ENCODE assay signal across 11 cellular contexts in genomic region chr22:31615481-31615840, GRCh38. TPM values are rescaled to one million over a fixed set of nuclear protein-coding genes. Genes with fewer than 3 reads are reported as not detected.
DNase-seq lines count a peak whose midpoint lies in the region; ATAC-seq and TF ChIP-seq lines count a peak whose summit lies in the region.
"Had no signal": no experiment of that assay in that cellular context is flagged by ENCODE, and none has a peak within 500 bp of the region (broad histone marks: within the 10 kb centered on the region; RNA-seq: fewer than 3 reads in every experiment).

No MANE protein-coding gene starts in this region.

- 90% methylated on average over 4 of the region's 4 CpGs for WGBS in mesenchymal stem cell
- 69 to 82% methylated on average over 2 to 3 of the region's 4 CpGs for WGBS in esophagus squamous epithelium, 2 donors

- H2BK5ac ChIP-seq in mesenchymal stem cell (ENCODE audit: low read depth, low read length, poor library complexity, severe bottlenecking), result no peak overlapping the region

- no peak overlapping the region for H3K4ac ChIP-seq in mesenchymal stem cell (ENCODE audit: low read depth in 1 of 2, low read length in 2 of 2)

- CTCF ChIA-PET in A673 (lab: Charles Lee), result no interaction called here
- CTCF ChIA-PET in CD8-positive, alpha-beta memory T cell (lab: Charles Lee), result interaction anchor here (0.9 kb wide), 1 partner anchor 59 kb away, joined by 4 read pairs; no protein-coding TSS in a partner anchor
- CTCF ChIA-PET in activated CD8-positive, alpha-beta T cell treated with anti-CD3 and anti-CD28 coated beads for 36 hours (lab: Charles Lee), result interaction anchor here (1.2 kb wide), 1 partner anchor 46 kb away, joined by 3 read pairs; no protein-coding TSS in a partner anchor

- H3K27me3 Mint-ChIP-seq in CD8-positive, alpha-beta memory T cell, result peaks cover 0 to 2% of the 10 kb centered on the region in 2 donors
- H3K27me3 Mint-ChIP-seq in activated CD8-positive, alpha-beta T cell treated with anti-CD3 and anti-CD28 coated beads for 36 hours, result no peaks in the 10 kb centered on the region

- peaks cover 9 to 21% (median 14%) of the 10 kb centered on the region in 3 donors for H3K4me1 Mint-ChIP-seq in CD8-positive, alpha-beta memory T cell
- H3K4me1 Mint-ChIP-seq in activated CD8-positive, alpha-beta T cell treated with anti-CD3 and anti-CD28 coated beads for 36 hours (ENCODE audit: low read depth), result peaks cover 29% of the 10 kb centered on the region

- no peak for TF ChIP-seq POLR2A in esophagus squamous epithelium (IDR thresholded peaks at IDR 0.05)

- TF ChIP-seq CTCF in A673 (conservative IDR thresholded peaks at IDR 0.05; ENCODE audit: low read depth, low read length) (no peak), esophagus squamous epithelium (IDR thresholded peaks at IDR 0.05) (no peak)
- no peak for TF ChIP-seq CTCF in activated CD8-positive, alpha-beta T cell treated with anti-CD3 and anti-CD28 coated beads for 36 hours (IDR thresholded peaks at IDR 0.05)

- H3K4me3 Mint-ChIP-seq in CD8-positive, alpha-beta memory T cell, result no peak overlapping the region
- no peak overlapping the region for H3K4me3 Mint-ChIP-seq in activated CD8-positive, alpha-beta T cell treated with anti-CD3 and anti-CD28 coated beads for 36 hours

- peak overlapping the region; percentile 0 to 56 for H3K18ac ChIP-seq in mesenchymal stem cell (ENCODE audit: low read depth in 1 of 2, low read length in 2 of 2)

- no peak overlapping the region for H3K23ac ChIP-seq in mesenchymal stem cell (ENCODE audit: low read length in 2 of 2)

- no peak for ATAC-seq in activated CD8-positive, alpha-beta T cell treated with anti-CD3 and anti-CD28 coated beads for 36 hours
- no peak for ATAC-seq in HG02588 (IDR thresholded peaks at IDR 0.05; ENCODE audit: unreplicated experiment)

- H4K91ac ChIP-seq in mesenchymal stem cell (ENCODE audit: low read length), result peak overlapping the region; percentile 61

- peak overlapping the region; percentile 64 to 93 (median 82) for H3K27ac Mint-ChIP-seq in CD8-positive, alpha-beta memory T cell
- peak overlapping the region; percentile 85 for H3K27ac Mint-ChIP-seq in activated CD8-positive, alpha-beta T cell treated with anti-CD3 and anti-CD28 coated beads for 36 hours

- H3K9ac ChIP-seq in mesenchymal stem cell (ENCODE audit: low read length), result no peak overlapping the region

- H3K27me3 ChIP-seq in A673 (replicated peaks; ENCODE audit: insufficient read depth, low read depth, low read length, poor library complexity) (no peaks in the 10 kb centered on the region), mesenchymal stem cell (ENCODE audit: control insufficient read depth in 1 of 2, insufficient read depth in 1 of 2, low read length in 2 of 2) (no peaks in the 10 kb centered on the region), esophagus squamous epithelium (no peaks in the 10 kb centered on the region)
- H3K27me3 ChIP-seq in CD8-positive, alpha-beta memory T cell (ENCODE audit: insufficient read depth, low read length, poor library complexity, severe bottlenecking), result no peaks in the 10 kb centered on the region

- H3K4me1 ChIP-seq in A673 (ENCODE audit: insufficient read depth, low read length, poor library complexity, severe bottlenecking) (no peaks in the 10 kb centered on the region), mesenchymal stem cell (ENCODE audit: control insufficient read depth, insufficient read depth, low read depth, low read length) (peaks cover 4% of the 10 kb centered on the region), esophagus squamous epithelium (peaks cover 0 to 47% (median 0%) of the 10 kb centered on the region in 3 donors)
- H3K4me1 ChIP-seq in CD8-positive, alpha-beta memory T cell (ENCODE audit: insufficient read depth, low read length), result no peaks in the 10 kb centered on the region

- no peak overlapping the region for H2BK15ac ChIP-seq in mesenchymal stem cell (ENCODE audit: low read depth, poor library complexity, severe bottlenecking)

- H2BK120ac ChIP-seq in mesenchymal stem cell (ENCODE audit: low read depth, low read length), result peak overlapping the region; percentile 40

- no peak overlapping the region for H3K4me2 ChIP-seq in mesenchymal stem cell (ENCODE audit: low read length, poor library complexity, severe bottlenecking)

- peak overlapping the region in 1 of 2 experiments; percentile 18 for H2BK12ac ChIP-seq in mesenchymal stem cell (ENCODE audit: low read length in 2 of 2)

- BruUV-seq in A673 (replicated peaks; lab: Mats Ljungman, UMichigan), result no TSS peak

- intact Hi-C loops in A673 (cut with micrococcal nuclease; ENCODE audit: unreplicated experiment), result no loop called here
- intact Hi-C loops in activated CD8-positive, alpha-beta T cell treated with anti-CD3 and anti-CD28 coated beads for 36 hours (cut with micrococcal nuclease), result no loop called here
- intact Hi-C loops in esophagus squamous epithelium (cut with DNase I), result no loop called here

- H3K36me3 Mint-ChIP-seq in CD8-positive, alpha-beta memory T cell, result peaks cover 3 to 85% (median 6%) of the 10 kb centered on the region in 3 donors
- H3K36me3 Mint-ChIP-seq in activated CD8-positive, alpha-beta T cell treated with anti-CD3 and anti-CD28 coated beads for 36 hours (ENCODE audit: low read depth), result peaks cover 42% of the 10 kb centered on the region

- no peaks in the 10 kb centered on the region for H3K9me3 ChIP-seq in A673 (ENCODE audit: low read depth, low read length, poor library complexity, severe bottlenecking)
- no peaks in the 10 kb centered on the region for H3K9me3 ChIP-seq in CD8-positive, alpha-beta memory T cell (ENCODE audit: low read length)
- no peaks in the 10 kb centered on the region for H3K9me3 ChIP-seq in mesenchymal stem cell (ENCODE audit: control insufficient read depth, low read length)
- no peaks in the 10 kb centered on the region for H3K9me3 ChIP-seq in esophagus squamous epithelium

- H3K9me3 Mint-ChIP-seq in CD8-positive, alpha-beta memory T cell, result no peaks in the 10 kb centered on the region
- no peaks in the 10 kb centered on the region for H3K9me3 Mint-ChIP-seq in activated CD8-positive, alpha-beta T cell treated with anti-CD3 and anti-CD28 coated beads for 36 hours

- no peak overlapping the region for H3K14ac ChIP-seq in mesenchymal stem cell (ENCODE audit: low read length in 2 of 2)

- DNase-seq in A673 (ENCODE audit: low spot score), result no peak
- DNase-seq in CD8-positive, alpha-beta memory T cell, result no peak
- DNase-seq in activated CD8-positive, alpha-beta T cell treated with anti-CD3 and anti-CD28 coated beads for 36 hours, result no peak
- no peak for DNase-seq in mesenchymal stem cell
- no peak for DNase-seq in superior temporal gyrus (ENCODE audit: extremely low spot score)
- DNase-seq in hypothalamus (lab: John Stamatoyannopoulos, UW), result no peak
- no peak for DNase-seq in esophagus squamous epithelium (lab: John Stamatoyannopoulos, UW)
- DNase-seq: retina; stimulated activated CD4-positive, alpha-beta T cell treated with anti-CD3 and anti-CD28 coated beads, Interleukin-4, amount 100 ng/mL, for 4 hours had no signal

- H4K8ac ChIP-seq in mesenchymal stem cell (ENCODE audit: low read length), result no peak overlapping the region

- H3K27ac ChIP-seq in A673 (ENCODE audit: low read depth, low read length, poor library complexity, severe bottlenecking), result peak overlapping the region; percentile 16
- no peak overlapping the region for H3K27ac ChIP-seq in CD8-positive, alpha-beta memory T cell (ENCODE audit: low read depth, low read length)
- H3K27ac ChIP-seq in mesenchymal stem cell (ENCODE audit: low read length, poor library complexity, severe bottlenecking), result no peak overlapping the region
- H3K27ac ChIP-seq in esophagus squamous epithelium, result peak overlapping the region in 1 of 4 donors; percentile 5
- H3K27ac ChIP-seq: SK-N-MC had no signal

- H3K36me3 ChIP-seq in A673 (ENCODE audit: insufficient read depth, low read length, poor library complexity, severe bottlenecking) (peaks cover 15% of the 10 kb centered on the region), mesenchymal stem cell (ENCODE audit: control insufficient read depth in 1 of 2, insufficient read depth in 2 of 2, low read depth in 1 of 2, low read length in 2 of 2) (peaks cover 52 to 85% of the 10 kb centered on the region in 2 experiments), esophagus squamous epithelium (peaks cover 15 to 60% (median 17%) of the 10 kb centered on the region in 3 donors)
- peaks cover 22% of the 10 kb centered on the region for H3K36me3 ChIP-seq in CD8-positive, alpha-beta memory T cell (ENCODE audit: insufficient read depth, low read length)

- peaks cover 11% of the 10 kb centered on the region for H3K79me1 ChIP-seq in mesenchymal stem cell (replicated peaks; ENCODE audit: low read length, poor library complexity, severe bottlenecking)

- POLR2A ChIA-PET in A673 (lab: Charles Lee; ENCODE audit: low non-redundant PET), result no interaction called here
- POLR2A ChIA-PET in CD8-positive, alpha-beta memory T cell (lab: Charles Lee), result no interaction called here
- POLR2A ChIA-PET in activated CD8-positive, alpha-beta T cell treated with anti-CD3 and anti-CD28 coated beads for 36 hours (lab: Charles Lee), result interaction anchor here (0.6 to 2.1 kb wide), 7 partner anchors 9 to 37 kb away, joined by 3 to 9 read pairs (median 5); no protein-coding TSS in a partner anchor

- no peak overlapping the region for H2AK5ac ChIP-seq in mesenchymal stem cell (ENCODE audit: low read length, severe bottlenecking)

- no peak overlapping the region for H3K4me3 ChIP-seq in A673 (ENCODE audit: low read depth, low read length, poor library complexity, severe bottlenecking)
- no peak overlapping the region for H3K4me3 ChIP-seq in CD8-positive, alpha-beta memory T cell (ENCODE audit: low read length)
- no peak overlapping the region for H3K4me3 ChIP-seq in mesenchymal stem cell (ENCODE audit: insufficient read depth in 1 of 2, low read depth in 1 of 2, low read length in 2 of 2)
- no peak overlapping the region for H3K4me3 ChIP-seq in esophagus squamous epithelium
- H3K4me3 ChIP-seq: SK-N-MC had no signal

- H2AFZ ChIP-seq in mesenchymal stem cell (ENCODE audit: low read depth, low read length), result no peak overlapping the region

RNA-seq across cellular contexts. Expression of gene PISD, which starts 46.6 kb away (rescaled TPM):
- total RNA-seq in A673 (2021) (39.0 and 40.8 TPM in 2 replicates), esophagus squamous epithelium (10 to 100 TPM; 21.4 to 34.0 (median 30.6) TPM)
- total RNA-seq in CD8-positive, alpha-beta memory T cell, result 10 to 100 TPM; 48.1 to 49.6 TPM
- 17.1 TPM for polyA plus RNA-seq in CD8-positive, alpha-beta memory T cell
- total RNA-seq in activated CD8-positive, alpha-beta T cell treated with anti-CD3 and anti-CD28 coated beads for 36 hours, result 10 to 100 TPM; 33.9 to 35.9 TPM
- polyA plus RNA-seq in mesenchymal stem cell (2013, experiment 1 of 2), result 31.5 TPM
- 31.2 TPM for polyA plus RNA-seq in mesenchymal stem cell (2013, experiment 2 of 2)
